In genomic region chrX:148885203-148885602, GRCh38 we compare ENCODE assay signal across 23 cellular contexts.
DNase-seq lines count a peak whose midpoint lies in the region; ATAC-seq and TF ChIP-seq lines count a peak whose summit lies in the region.
"Had no signal": no experiment of that assay in that cellular context is flagged by ENCODE, and none has a peak within 500 bp of the region (broad histone marks: within the 10 kb centered on the region; RNA-seq: fewer than 3 reads in every experiment).

No MANE protein-coding gene starts in this region.

- H3K27ac ChIP-seq in endodermal cell (ENCODE audit: low read depth, low read length): no peak overlapping the region
- H3K27ac ChIP-seq: GM23248, KMS-11, PC-9 had no signal

- TF ChIP-seq CTCF in GM12874 (IDR thresholded peaks at IDR 0.05; ENCODE audit: insufficient read depth, low read depth, low read length) (0 out of 2 replicates have a peak, but pooled peaks have one; percentile 4), endodermal cell (conservative IDR thresholded peaks at IDR 0.05) (peak; percentile 54), omental fat pad (IDR thresholded peaks at IDR 0.05) (no peak)

- H3K4me3 ChIP-seq in endodermal cell (ENCODE audit: low read length): no peak overlapping the region
- H3K4me3 ChIP-seq: GM23248, PC-9 had no signal

- intact Hi-C loops in activated naive CD4-positive, alpha-beta T cell treated with anti-CD3 and anti-CD28 coated beads for 36 hours (cut with micrococcal nuclease): no loop called here

- CTCF ChIA-PET in activated naive CD4-positive, alpha-beta T cell treated with anti-CD3 and anti-CD28 coated beads for 36 hours (lab: Charles Lee): interaction anchor here (0.6 kb wide), 1 partner anchor 156 kb away, joined by 4 read pairs; no protein-coding TSS in a partner anchor

- H3K27me3 ChIP-seq in endodermal cell (ENCODE audit: control insufficient read depth, insufficient read depth, low read length, poor library complexity, severe bottlenecking): no peaks in the 10 kb centered on the region

- H3K9me3 ChIP-seq in endodermal cell (ENCODE audit: control insufficient read depth, low read length): no peaks in the 10 kb centered on the region

- no peak overlapping the region for H3K27ac Mint-ChIP-seq in endodermal cell
- no peak overlapping the region for H3K27ac Mint-ChIP-seq in activated naive CD4-positive, alpha-beta T cell treated with anti-CD3 and anti-CD28 coated beads for 36 hours
- H3K27ac Mint-ChIP-seq: CD8-positive, alpha-beta T cell; T-helper 1 cell treated with Interleukin-12 subunit alpha and Interleukin-12 subunit beta and Interleukin-4 antibody, amounts not matched to agents 30 μg/mL and 1 μg/mL, for 36 hours had no signal

- H3K9ac ChIP-seq in endodermal cell (ENCODE audit: extremely low read depth, low read length, poor library complexity, severe bottlenecking): no peak overlapping the region
- H3K9ac ChIP-seq: GM23248, KMS-11 had no signal

- H3K36me3 Mint-ChIP-seq in endodermal cell (ENCODE audit: low read depth): no peaks in the 10 kb centered on the region
- H3K36me3 Mint-ChIP-seq in activated naive CD4-positive, alpha-beta T cell treated with anti-CD3 and anti-CD28 coated beads for 36 hours (ENCODE audit: low read depth): no peaks in the 10 kb centered on the region
- H3K36me3 Mint-ChIP-seq: CD8-positive, alpha-beta T cell had no signal

- no peak for ATAC-seq in omental fat pad (ENCODE audit: low FRiP score)
- ATAC-seq: CD8-positive, alpha-beta T cell; HCT116 had no signal

- H3K36me3 ChIP-seq in endodermal cell (ENCODE audit: control insufficient read depth, insufficient read depth, low read length): no peaks in the 10 kb centered on the region

- peaks cover 32% of the 10 kb centered on the region for H3K9me3 Mint-ChIP-seq in endodermal cell
- H3K9me3 Mint-ChIP-seq in activated naive CD4-positive, alpha-beta T cell treated with anti-CD3 and anti-CD28 coated beads for 36 hours: no peaks in the 10 kb centered on the region
- H3K9me3 Mint-ChIP-seq: CD8-positive, alpha-beta T cell; T-helper 1 cell treated with Interleukin-12 subunit alpha and Interleukin-12 subunit beta and Interleukin-4 antibody, amounts not matched to agents 30 μg/mL and 1 μg/mL, for 36 hours had no signal

- H3K27me3 Mint-ChIP-seq in endodermal cell (ENCODE audit: insufficient read depth): no peaks in the 10 kb centered on the region
- H3K27me3 Mint-ChIP-seq in activated naive CD4-positive, alpha-beta T cell treated with anti-CD3 and anti-CD28 coated beads for 36 hours (ENCODE audit: low read depth): no peaks in the 10 kb centered on the region

- H3K4me1 Mint-ChIP-seq in endodermal cell: no peaks in the 10 kb centered on the region
- no peaks in the 10 kb centered on the region for H3K4me1 Mint-ChIP-seq in activated naive CD4-positive, alpha-beta T cell treated with anti-CD3 and anti-CD28 coated beads for 36 hours (ENCODE audit: low read depth)

- peak; percentile 20 for DNase-seq in ELF-1 (ENCODE audit: low read depth, low spot score)
- peak; percentile 9 for DNase-seq in UCSD-AML1 (lab: John Stamatoyannopoulos, UW; ENCODE audit: unreplicated experiment)
- DNase-seq in endodermal cell: peak; percentile 45
- DNase-seq in omental fat pad (ENCODE audit: low spot score): no peak
- no peak for DNase-seq in NCI-H524 (lab: John Stamatoyannopoulos, UW)
- DNase-seq in activated naive CD4-positive, alpha-beta T cell treated with anti-CD3 and anti-CD28 coated beads for 36 hours: no peak
- DNase-seq in NCI-H128 (lab: John Stamatoyannopoulos, UW; ENCODE audit: unreplicated experiment): no peak
- DNase-seq: AML-193; C1 segment of cervical spinal cord; CD8-positive, alpha-beta T cell; GDM1; GM23248; IMR-90; NCI-H1105; NCI-H2029 treated with DMSO at 0.1 percent for 48 hours; NCI-H2171; NCI-H526; PC-9; SIG-M5 had no signal

- no peaks in the 10 kb centered on the region for H3K4me1 ChIP-seq in endodermal cell (ENCODE audit: control insufficient read depth, insufficient read depth, low read length)

- 60 to 80% methylated on average over 1 to 3 of the region's 3 CpGs for WGBS in endodermal cell (ENCODE audit: insufficient coverage in 1 of 2, insufficient read length in 1 of 2), 2 experiments

- no peak overlapping the region for H3K4me3 Mint-ChIP-seq in endodermal cell
- no peak overlapping the region for H3K4me3 Mint-ChIP-seq in activated naive CD4-positive, alpha-beta T cell treated with anti-CD3 and anti-CD28 coated beads for 36 hours
- H3K4me3 Mint-ChIP-seq: CD8-positive, alpha-beta T cell; T-helper 1 cell treated with Interleukin-12 subunit alpha and Interleukin-12 subunit beta and Interleukin-4 antibody, amounts not matched to agents 30 μg/mL and 1 μg/mL, for 36 hours had no signal

Comparison
In these comparisons a context has a peak if more than half of its experiments do, and no peak if none do; other contexts are left out.
1. DNase-seq: peak in ELF-1 (single experiment), UCSD-AML1 (single experiment) and endodermal cell (single experiment); none in omental fat pad (single experiment), NCI-H524 (0 of 2), activated naive CD4-positive, alpha-beta T cell treated with anti-CD3 and anti-CD28 coated beads for 36 hours (single experiment) and NCI-H128 (single experiment).
2. CTCF ChIP-seq: peak in GM12874 (single experiment) and endodermal cell (single experiment); none in omental fat pad (0 of 3).